In genomic region chr20:21509597-21510331, GRCh38 we compare ENCODE assay signal across 1 cellular context.
TF ChIP-seq lines count a peak whose summit lies in the region.

No MANE protein-coding gene starts in this region.

TF ChIP-seq in HepG2, 621 proteins besides CTCF, POLR2A, EP300 and RAD21 (continued from another document):
- TF ChIP-seq ZNF800 (CRISPR knock-in tag; IDR thresholded peaks at IDR 0.05) (peak; percentile 58; the same call in 1 of the 2 replicates), FOXO4 (CRISPR knock-in tag; conservative IDR thresholded peaks at IDR 0.05) (0 out of 2 replicates have a peak, but pooled peaks have one; percentile 28), NCOA2 (CRISPR knock-in tag; IDR thresholded peaks at IDR 0.05) (no peak)
